In genomic region chr1:26991310-26992116, GRCh38 we compare ENCODE assay signal across 11 cellular contexts. TPM values are rescaled to one million over a fixed set of nuclear protein-coding genes. Genes with fewer than 3 reads are reported as not detected.
DNase-seq lines count a peak whose midpoint lies in the region; ATAC-seq, FAIRE-seq and TF ChIP-seq lines count a peak whose summit lies in the region.
"Had no signal": no experiment of that assay in that cellular context is flagged by ENCODE, and none has a peak within 500 bp of the region (broad histone marks: within the 10 kb centered on the region; RNA-seq: fewer than 3 reads in every experiment).

No MANE protein-coding gene starts in this region.

- peaks cover 34% of the 10 kb centered on the region for H3K79me2 ChIP-seq in PC-3 (ENCODE audit: low read length)

- WGBS in A549 (ENCODE audit: missing lambda C conversion rate): 1% methylated on average over 9 of the region's 10 CpGs

- H3K4me1 ChIP-seq in A549 (peaks cover 42% of the 10 kb centered on the region), PC-3 (ENCODE audit: insufficient read depth, low read length) (peaks cover 37% of the 10 kb centered on the region)

- H2AFZ ChIP-seq in PC-3 (ENCODE audit: low read length): peak overlapping the region; percentile 58

- CTCF ChIA-PET in A549 (lab: Yijun Ruan, JAX) (interaction anchor here (1.2 to 10.6 kb wide), 2 partner anchors 24 to 53 kb away, joined by 3 to 188 read pairs; no protein-coding TSS in a partner anchor), PC-3 (lab: Charles Lee) (interaction anchor here (0.6 to 0.7 kb wide), 2 partner anchors 27 to 379 kb away, joined by 3 to 13 read pairs; no protein-coding TSS in a partner anchor)

- peak overlapping the region; percentile 99 for H3K4me2 ChIP-seq in A549
- H3K4me2 ChIP-seq in PC-3 (ENCODE audit: low read length): peak overlapping the region; percentile 81

- H4K20me1 ChIP-seq in PC-3 (ENCODE audit: low read length): peaks cover 22% of the 10 kb centered on the region

- ATAC-seq in A549: peak; percentile 75 to 76
- ATAC-seq in PC-3: peak; percentile 59
- ATAC-seq in GM21619 (IDR thresholded peaks at IDR 0.05; ENCODE audit: unreplicated experiment): no peak
- no peak for ATAC-seq in GM21723 (IDR thresholded peaks at IDR 0.05; ENCODE audit: unreplicated experiment)

- intact Hi-C loops in PC-3 (cut with micrococcal nuclease): loop anchor here (2.0 kb wide), 1 partner anchor 69 kb away; no protein-coding TSS in a partner anchor

- H3K27ac ChIP-seq in A549 (peak overlapping the region; percentile 100), PC-3 (ENCODE audit: low read length) (peak overlapping the region; percentile 98)
- H3K27ac ChIP-seq: neutrophil had no signal

- no peak for TF ChIP-seq CTCF in A549 (IDR thresholded peaks at IDR 0.05)
- 0 out of 2 replicates have a peak, but pooled peaks have one; percentile 25 for TF ChIP-seq CTCF in PC-3 (conservative IDR thresholded peaks at IDR 0.05; ENCODE audit: low read depth, low read length)
- TF ChIP-seq CTCF in foreskin fibroblast (IDR thresholded peaks at IDR 0.05; ENCODE audit: low read depth, low read length): peak; percentile 9

- peaks cover 6% of the 10 kb centered on the region for H3F3A ChIP-seq in PC-3 (ENCODE audit: low read length, unreplicated experiment)

- no peaks in the 10 kb centered on the region for H3K9me2 ChIP-seq in PC-3 (replicated peaks; ENCODE audit: low read length)

- no peaks in the 10 kb centered on the region for H3K27me3 ChIP-seq in PC-3 (ENCODE audit: low read length)

- peak; percentile 22 to 37; a peak in 2 of 5 replicates for TF ChIP-seq EP300 in A549 (IDR thresholded peaks at IDR 0.05)

- no TSS peak for BruUV-seq in PC-3 (replicated peaks; lab: Mats Ljungman, UMichigan)

- TF ChIP-seq RAD21 in A549 (conservative IDR thresholded peaks at IDR 0.05 in 1 of 2, IDR thresholded peaks at IDR 0.05 in 1 of 2): no peak

- peak overlapping the region; percentile 85 for H3K9ac ChIP-seq in PC-3 (ENCODE audit: low read length)

- H3K4me3 ChIP-seq in A549: peak overlapping the region; percentile 34
- peak overlapping the region; percentile 43 for H3K4me3 ChIP-seq in PC-3 (ENCODE audit: low read length)
- H3K4me3 ChIP-seq in foreskin fibroblast (ENCODE audit: low read depth in 1 of 2, low read length in 2 of 2): no peak overlapping the region
- H3K4me3 ChIP-seq: HAP-1 had no signal

- H3K36me3 ChIP-seq in PC-3 (ENCODE audit: low read depth, low read length): peaks cover 10% of the 10 kb centered on the region
- H3K36me3 ChIP-seq: HAP-1, neutrophil had no signal

- DNase-seq in A549 (ENCODE audit: low read depth in 1 of 2, low spot score in 1 of 2): peak; percentile 80 to 91
- peak; percentile 57 for DNase-seq in EH (ENCODE audit: low read depth)
- peak; percentile 90 for DNase-seq in PC-3
- peak; percentile 95 to 98 for DNase-seq in foreskin fibroblast
- DNase-seq in NCI-H510A (lab: John Stamatoyannopoulos, UW): no peak
- no peak for DNase-seq in NCI-H2107 treated with DMSO at 0.1 percent for 48 hours (lab: John Stamatoyannopoulos, UW; ENCODE audit: unreplicated experiment)

- POLR2A ChIA-PET in A549 (lab: Yijun Ruan, JAX): no interaction called here
- POLR2A ChIA-PET in PC-3 (lab: Charles Lee; ENCODE audit: unreplicated experiment): no interaction called here

- peak; percentile 8 for TF ChIP-seq POLR2A in A549 (IDR thresholded peaks at IDR 0.05; ENCODE audit: low read length)

- FAIRE-seq in A549 (lab: Jason Lieb, UNC): no peak

- no peaks in the 10 kb centered on the region for H3K9me3 ChIP-seq in A549
- no peaks in the 10 kb centered on the region for H3K9me3 ChIP-seq in PC-3 (ENCODE audit: low read length)
- H3K9me3 ChIP-seq: HAP-1, neutrophil had no signal

TF ChIP-seq in A549, 52 proteins besides CTCF, POLR2A, EP300 and RAD21:
- TF ChIP-seq SMC3 (IDR thresholded peaks at IDR 0.05) (peak; percentile 15; the same call in 1 of the 3 replicates), PBX3 (IDR thresholded peaks at IDR 0.05) (0 out of 2 replicates have a peak, but pooled peaks have one; percentile 19), MYC (IDR thresholded peaks at IDR 0.05; ENCODE audit: borderline replicate concordance, low read length) (peak; percentile 21; the same call in 1 of the 2 replicates), FOSB (CRISPR knock-in tag; IDR thresholded peaks at IDR 0.05) (peak; percentile 61; the same call in 1 of the 2 replicates), JUNB (IDR thresholded peaks at IDR 0.05) (peak; percentile 26; the same call in 1 of the 2 replicates), MAX (IDR thresholded peaks at IDR 0.05) (peak; percentile 64), CHD4 (IDR thresholded peaks at IDR 0.05; ENCODE audit: borderline replicate concordance) (no peak), ZFP36 (IDR thresholded peaks at IDR 0.05; ENCODE audit: borderline replicate concordance, partially characterized antibody) (no peak), CHD2 (IDR thresholded peaks at IDR 0.05; ENCODE audit: low read length, partially characterized antibody) (peak; percentile 34), EHF (CRISPR knock-in tag; IDR thresholded peaks at IDR 0.05) (0 out of 2 replicates have a peak, but pooled peaks have one; percentile 50), HOXB5 (CRISPR knock-in tag; IDR thresholded peaks at IDR 0.05) (peak; percentile 18), HOXB13 (CRISPR knock-in tag; IDR thresholded peaks at IDR 0.05; ENCODE audit: low read depth) (0 out of 2 replicates have a peak, but pooled peaks have one; percentile 69), ZNF302 (CRISPR knock-in tag; IDR thresholded peaks at IDR 0.05) (0 out of 2 replicates have a peak, but pooled peaks have one; percentile 26), TFCP2L1 (CRISPR knock-in tag; IDR thresholded peaks at IDR 0.05) (no peak), FOSL2 (IDR thresholded peaks at IDR 0.05) (peak; percentile 73; the same call in 1 of the 2 replicates), FOSL2 (CRISPR knock-in tag; IDR thresholded peaks at IDR 0.05) (peak; percentile 84), JUN (IDR thresholded peaks at IDR 0.05) (0 out of 5 replicates have a peak, but pooled peaks of 1 of the 2 experiments have one; percentile 28), EHMT2 (IDR thresholded peaks at IDR 0.05; ENCODE audit: low read depth) (no peak), HMGXB4 (CRISPR knock-in tag; IDR thresholded peaks at IDR 0.05; ENCODE audit: borderline replicate concordance) (no peak), CEBPB (IDR thresholded peaks at IDR 0.05) (0 out of 4 replicates have a peak, but pooled peaks of 1 of the 2 experiments have one; percentile 14), FOXS1 (CRISPR knock-in tag; IDR thresholded peaks at IDR 0.05) (peak; percentile 39; the same call in 1 of the 2 replicates), GATA3 (IDR thresholded peaks at IDR 0.05; ENCODE audit: borderline replicate concordance) (peak; percentile 67; the same call in 1 of the 2 replicates), CBX2 (IDR thresholded peaks at IDR 0.05; ENCODE audit: borderline replicate concordance, low read depth) (no peak)
TF ChIP-seq in A549: peak in this region for 16.

RNA-seq across cellular contexts. Expression of gene TRNP1, which starts 2.0 kb away (rescaled TPM):
- 113 and 134 TPM in 2 replicates for polyA plus RNA-seq in A549 (2011; rRNA removed)
- polyA plus RNA-seq in A549 (2012; cell fraction: cytosol; rRNA removed): 109 and 152 TPM in 2 replicates
- polyA plus RNA-seq in A549 (2012; cell fraction: nucleus; rRNA removed): 100 and 141 TPM in 2 replicates
- polyA plus RNA-seq in A549 (2017; fragmentation: RNase III; extraction: RNeasy Plus Mini Kit Qiagen cat#74134 plus additional on column Dnase treatment): 68.5 to 86.3 TPM (median 73.9 TPM) in 3 replicates
- 61.4 and 69.2 TPM in 2 replicates for polyA minus RNA-seq in A549 (2011; rRNA and poly(A)+ RNA removed)
- total RNA-seq in PC-3 (2014; rRNA removed): 108 and 109 TPM in 2 replicates

RNA-seq across cellular contexts. Expression of gene TENT5B, which starts 21.1 kb away (rescaled TPM):
- polyA plus RNA-seq in A549 (2011; rRNA removed) (0.27 and 0.36 TPM in 2 replicates), A549 (2017; fragmentation: RNase III; extraction: RNeasy Plus Mini Kit Qiagen cat#74134 plus additional on column Dnase treatment) (0.98 to 1.2 TPM (median 1.0 TPM) in 3 replicates)
- polyA plus RNA-seq in A549 (2012; cell fraction: cytosol; rRNA removed): 0.94 and 1.0 TPM in 2 replicates
- polyA plus RNA-seq in A549 (2012; cell fraction: nucleus; rRNA removed): 1.5 and 1.8 TPM in 2 replicates
- 0.33 and 0.83 TPM in 2 replicates for polyA minus RNA-seq in A549 (2011; rRNA and poly(A)+ RNA removed)
- 20.0 and 21.4 TPM in 2 replicates for total RNA-seq in PC-3 (2014; rRNA removed)

RNA-seq across cellular contexts. Expression of gene KDF1, which starts 31.2 kb away (rescaled TPM):
- polyA plus RNA-seq in A549 (2011; rRNA removed) (not detected in 2 replicates), A549 (2017; fragmentation: RNase III; extraction: RNeasy Plus Mini Kit Qiagen cat#74134 plus additional on column Dnase treatment) (not detected in 3 replicates)
- not detected in 2 replicates for polyA plus RNA-seq in A549 (2012; cell fraction: cytosol; rRNA removed)
- not detected in 2 replicates for polyA plus RNA-seq in A549 (2012; cell fraction: nucleus; rRNA removed)
- 0.15 TPM in 1 of 2 replicates, not detected in the other for polyA minus RNA-seq in A549 (2011; rRNA and poly(A)+ RNA removed)
- total RNA-seq in PC-3 (2014; rRNA removed): 21.7 and 22.9 TPM in 2 replicates
- total RNA-seq: NCI-H460 had no signal

Comparison
In these comparisons a context has a peak if more than half of its experiments do, and no peak if none do; other contexts are left out.
1. ATAC-seq: peak in A549 (2 of 2) and PC-3 (single experiment); none in GM21619 (single experiment) and GM21723 (single experiment).
2. DNase-seq: peak in A549 (2 of 2), EH (single experiment), PC-3 (single experiment) and foreskin fibroblast (2 of 2); none in NCI-H510A (single experiment) and NCI-H2107 treated with DMSO at 0.1 percent for 48 hours (single experiment).
3. H3K4me3 ChIP-seq: peak in A549 (single experiment) and PC-3 (single experiment); none in foreskin fibroblast (0 of 2).